8 cellular contexts compared by ENCODE assay signal in the genomic region with DNA sequence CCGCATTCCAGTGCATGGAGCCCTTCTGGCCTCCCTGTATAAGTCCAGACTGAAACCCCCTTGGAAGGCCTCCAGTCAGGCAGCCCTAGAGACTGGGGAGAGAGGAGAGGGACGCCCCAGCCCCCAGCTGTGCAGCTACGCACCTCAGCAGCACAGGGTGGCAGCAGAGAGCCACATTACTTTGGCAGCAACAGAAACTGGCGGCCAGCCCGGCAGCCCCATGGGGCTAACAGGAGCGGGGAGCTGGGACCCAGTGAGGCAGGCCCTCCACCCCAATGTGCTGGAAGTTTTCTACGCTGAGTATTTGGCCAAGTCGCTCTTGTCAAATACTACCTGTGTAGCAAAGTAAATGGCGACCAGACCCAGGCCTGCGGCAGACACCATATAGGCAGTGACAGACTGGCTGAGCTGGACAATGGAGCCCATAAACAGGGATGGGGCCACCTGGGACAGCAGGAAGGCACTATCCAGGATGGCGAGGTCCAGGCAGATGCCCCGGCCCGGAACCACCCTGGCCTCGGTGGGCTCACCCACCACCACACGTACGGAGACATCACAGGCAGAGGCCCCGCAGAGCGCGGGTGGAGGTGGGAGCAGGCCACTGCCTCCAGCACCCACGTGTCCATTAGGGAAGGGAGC. TPM values are rescaled to one million over a fixed set of nuclear protein-coding genes. Genes with fewer than 3 reads are reported as not detected.
DNase-seq lines count a peak whose midpoint lies in the region; ATAC-seq and TF ChIP-seq lines count a peak whose summit lies in the region.

No MANE protein-coding gene starts in this region.

- intact Hi-C loops in tibial artery (cut with DNase I; ENCODE audit: low total_unique reads), result loop anchor here (2.0 to 5.0 kb wide), 3 partner anchors 52 to 132 kb away; no protein-coding TSS in a partner anchor

- no peaks in the 10 kb centered on the region for H4K20me1 ChIP-seq in osteoblast (ENCODE audit: insufficient read depth, low read length)

- no peaks in the 10 kb centered on the region for H3K27me3 ChIP-seq in foreskin keratinocyte
- H3K27me3 ChIP-seq in osteoblast (ENCODE audit: insufficient read depth, low read length), result no peaks in the 10 kb centered on the region
- no peaks in the 10 kb centered on the region for H3K27me3 ChIP-seq in tibial artery

- TF ChIP-seq CTCF in C4-2B (conservative IDR thresholded peaks at IDR 0.05) (peak; percentile 91), foreskin keratinocyte (conservative IDR thresholded peaks at IDR 0.05) (peak; percentile 87), osteoblast (IDR thresholded peaks at IDR 0.05; ENCODE audit: extremely low read depth, low read depth, low read length) (peak; percentile 91), tibial artery (IDR thresholded peaks at IDR 0.05) (peak; percentile 86 to 92)

- DNase-seq in HUDEP-2 (lab: John Stamatoyannopoulos, UW; ENCODE audit: unreplicated experiment in 76 of 76) (peak in 63 of 76 experiments; percentile 9 to 77 (median 58)), RKO (ENCODE audit: low spot score) (peak; percentile 66), foreskin keratinocyte (no peak), osteoblast (ENCODE audit: insufficient read length, low spot score, missing footprints) (peak; percentile 99), tibial artery (peak; percentile 77 to 86)
- peak; percentile 52 for DNase-seq in activated T-helper 9 cell treated with anti-CD3 and anti-CD28 coated beads, Interleukin-2, amount 50 U/mL, for 16 hours (ENCODE audit: low read depth)

- H3K9me3 ChIP-seq in osteoblast (ENCODE audit: low read depth, low read length), result no peaks in the 10 kb centered on the region
- no peaks in the 10 kb centered on the region for H3K9me3 ChIP-seq in tibial artery

- peak overlapping the region; percentile 36 for H3K4me2 ChIP-seq in osteoblast (ENCODE audit: insufficient read depth, low read length)

- H3K27ac ChIP-seq in C4-2B (peak overlapping the region; percentile 52), foreskin keratinocyte (no peak overlapping the region), osteoblast (ENCODE audit: low read depth, low read length) (no peak overlapping the region), tibial artery (no peak overlapping the region)

- H3K79me2 ChIP-seq in osteoblast (ENCODE audit: insufficient read depth, low read length), result no peaks in the 10 kb centered on the region

- ATAC-seq in GM19438 (IDR thresholded peaks at IDR 0.05; ENCODE audit: low read depth, unreplicated experiment) (peak; percentile 60), foreskin keratinocyte (peak; percentile 71)

- no peaks in the 10 kb centered on the region for H3K36me3 ChIP-seq in osteoblast (ENCODE audit: insufficient read depth, low read length)
- H3K36me3 ChIP-seq in tibial artery, result no peaks in the 10 kb centered on the region

- H2AFZ ChIP-seq in osteoblast (ENCODE audit: low read length), result no peak overlapping the region

- H3K4me1 ChIP-seq in foreskin keratinocyte (peaks cover 2% of the 10 kb centered on the region), osteoblast (ENCODE audit: insufficient read depth, low read length) (no peaks in the 10 kb centered on the region), tibial artery (peaks cover 0 to 7% (median 2%) of the 10 kb centered on the region in 4 donors)

- H3K4me3 ChIP-seq in osteoblast (ENCODE audit: insufficient read depth, low read length), result no peak overlapping the region
- H3K4me3 ChIP-seq in tibial artery, result no peak overlapping the region

RNA-seq across cellular contexts. Expression of a gene that starts 21.2 kb away (rescaled TPM):
- total RNA-seq in foreskin keratinocyte, result 5.1 TPM in 2 replicates
- polyA plus RNA-seq in foreskin keratinocyte, result 3.9 and 4.4 TPM in 2 replicates
- 1.1 and 1.5 TPM in 2 replicates for total RNA-seq in osteoblast

RNA-seq across cellular contexts. Expression of a gene that starts 27.3 kb away (rescaled TPM):
- total RNA-seq in foreskin keratinocyte (23.6 and 23.8 TPM in 2 replicates), osteoblast (27.1 and 30.4 TPM in 2 replicates)
- 3.4 and 4.6 TPM in 2 replicates for polyA plus RNA-seq in foreskin keratinocyte

Comparison
In these comparisons a context has a peak if more than half of its experiments do, and no peak if none do; other contexts are left out.
1. DNase-seq: peak in HUDEP-2 (63 of 76), RKO (single experiment), activated T-helper 9 cell treated with anti-CD3 and anti-CD28 coated beads, Interleukin-2, amount 50 U/mL, for 16 hours (single experiment), osteoblast (single experiment) and tibial artery (2 of 2); none in foreskin keratinocyte (0 of 2).
2. Peak in every context shown above with its lines, with median percentiles within 50 percentile points of each other: CTCF ChIP-seq.